1 cellular context compared by ENCODE assay signal in the genomic region with DNA sequence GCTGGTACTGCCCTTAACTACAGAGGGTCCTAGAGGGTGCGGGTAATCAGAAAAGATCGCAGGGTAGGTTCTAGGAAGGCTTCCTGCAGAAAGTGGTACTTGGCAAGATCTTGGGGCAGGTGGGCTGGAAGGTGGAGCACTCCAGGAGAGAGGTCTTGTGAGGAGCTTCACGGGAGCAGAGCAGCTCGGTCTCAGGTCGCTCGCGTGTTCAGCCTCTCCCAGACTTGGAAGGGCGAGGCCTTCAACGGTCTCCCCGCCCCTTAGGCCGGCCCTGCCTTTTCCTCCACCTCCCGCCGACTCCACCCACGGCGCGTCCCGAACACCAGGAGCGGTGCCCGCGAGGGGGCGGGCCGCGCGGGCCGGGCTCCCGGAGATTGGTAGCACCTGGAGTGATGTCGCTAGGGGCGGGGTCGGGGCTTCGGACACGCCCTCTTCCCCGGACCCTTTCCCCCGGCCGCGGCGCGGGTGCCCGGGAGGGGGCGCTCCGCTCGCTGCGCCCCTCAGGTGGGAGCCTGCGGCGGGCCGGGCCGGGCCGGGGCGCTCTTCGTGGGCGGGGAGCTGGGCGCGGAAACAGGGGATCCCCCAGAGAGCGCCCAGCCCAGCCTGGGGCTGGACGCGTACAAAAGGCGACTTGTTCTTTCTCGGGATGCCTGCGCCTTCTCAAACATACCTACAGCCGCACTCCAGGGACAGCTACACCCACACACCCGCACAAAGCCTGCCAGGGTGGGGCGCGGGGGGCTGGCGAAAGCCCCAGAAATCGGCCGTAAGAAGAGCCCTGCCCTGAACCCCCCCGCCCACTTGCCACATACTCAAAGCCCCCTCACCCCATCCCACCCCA.
TF ChIP-seq lines count a peak whose summit lies in the region.

No MANE protein-coding gene starts in this region.

TF ChIP-seq in HepG2, 621 proteins besides CTCF, POLR2A, EP300 and RAD21 (continued from another document and continues in another):
- TF ChIP-seq, protein P1, sequence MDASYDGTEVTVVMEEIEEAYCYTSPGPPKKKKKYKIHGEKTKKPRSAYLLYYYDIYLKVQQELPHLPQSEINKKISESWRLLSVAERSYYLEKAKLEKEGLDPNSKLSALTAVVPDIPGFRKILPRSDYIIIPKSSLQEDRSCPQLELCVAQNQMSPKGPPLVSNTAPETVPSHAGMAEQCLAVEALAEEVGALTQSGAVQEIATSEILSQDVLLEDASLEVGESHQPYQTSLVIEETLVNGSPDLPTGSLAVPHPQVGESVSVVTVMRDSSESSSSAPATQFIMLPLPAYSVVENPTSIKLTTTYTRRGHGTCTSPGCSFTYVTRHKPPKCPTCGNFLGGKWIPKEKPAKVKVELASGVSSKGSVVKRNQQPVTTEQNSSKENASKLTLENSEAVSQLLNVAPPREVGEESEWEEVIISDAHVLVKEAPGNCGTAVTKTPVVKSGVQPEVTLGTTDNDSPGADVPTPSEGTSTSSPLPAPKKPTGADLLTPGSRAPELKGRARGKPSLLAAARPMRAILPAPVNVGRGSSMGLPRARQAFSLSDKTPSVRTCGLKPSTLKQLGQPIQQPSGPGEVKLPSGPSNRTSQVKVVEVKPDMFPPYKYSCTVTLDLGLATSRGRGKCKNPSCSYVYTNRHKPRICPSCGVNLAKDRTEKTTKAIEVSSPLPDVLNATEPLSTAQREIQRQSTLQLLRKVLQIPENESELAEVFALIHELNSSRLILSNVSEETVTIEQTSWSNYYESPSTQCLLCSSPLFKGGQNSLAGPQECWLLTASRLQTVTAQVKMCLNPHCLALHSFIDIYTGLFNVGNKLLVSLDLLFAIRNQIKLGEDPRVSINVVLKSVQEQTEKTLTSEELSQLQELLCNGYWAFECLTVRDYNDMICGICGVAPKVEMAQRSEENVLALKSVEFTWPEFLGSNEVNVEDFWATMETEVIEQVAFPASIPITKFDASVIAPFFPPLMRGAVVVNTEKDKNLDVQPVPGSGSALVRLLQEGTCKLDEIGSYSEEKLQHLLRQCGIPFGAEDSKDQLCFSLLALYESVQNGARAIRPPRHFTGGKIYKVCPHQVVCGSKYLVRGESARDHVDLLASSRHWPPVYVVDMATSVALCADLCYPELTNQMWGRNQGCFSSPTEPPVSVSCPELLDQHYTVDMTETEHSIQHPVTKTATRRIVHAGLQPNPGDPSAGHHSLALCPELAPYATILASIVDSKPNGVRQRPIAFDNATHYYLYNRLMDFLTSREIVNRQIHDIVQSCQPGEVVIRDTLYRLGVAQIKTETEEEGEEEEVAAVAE (CRISPR knock-in tag; IDR thresholded peaks at IDR 0.05; ENCODE audit: borderline replicate concordance) = no peak
- TF ChIP-seq, protein P2, sequence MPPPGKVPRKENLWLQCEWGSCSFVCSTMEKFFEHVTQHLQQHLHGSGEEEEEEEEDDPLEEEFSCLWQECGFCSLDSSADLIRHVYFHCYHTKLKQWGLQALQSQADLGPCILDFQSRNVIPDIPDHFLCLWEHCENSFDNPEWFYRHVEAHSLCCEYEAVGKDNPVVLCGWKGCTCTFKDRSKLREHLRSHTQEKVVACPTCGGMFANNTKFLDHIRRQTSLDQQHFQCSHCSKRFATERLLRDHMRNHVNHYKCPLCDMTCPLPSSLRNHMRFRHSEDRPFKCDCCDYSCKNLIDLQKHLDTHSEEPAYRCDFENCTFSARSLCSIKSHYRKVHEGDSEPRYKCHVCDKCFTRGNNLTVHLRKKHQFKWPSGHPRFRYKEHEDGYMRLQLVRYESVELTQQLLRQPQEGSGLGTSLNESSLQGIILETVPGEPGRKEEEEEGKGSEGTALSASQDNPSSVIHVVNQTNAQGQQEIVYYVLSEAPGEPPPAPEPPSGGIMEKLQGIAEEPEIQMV (CRISPR knock-in tag; IDR thresholded peaks at IDR 0.05; ENCODE audit: low read depth) = 0 out of 2 replicates have a peak, but pooled peaks have one; percentile 56
- TF ChIP-seq SP4 (CRISPR knock-in tag; IDR thresholded peaks at IDR 0.05) = peak; percentile 94
- TF ChIP-seq CREBL2 (CRISPR knock-in tag; IDR thresholded peaks at IDR 0.05; ENCODE audit: borderline replicate concordance) = no peak
- no peak for TF ChIP-seq FOXA3 (CRISPR knock-in tag; IDR thresholded peaks at IDR 0.05)
- TF ChIP-seq, protein P3, sequence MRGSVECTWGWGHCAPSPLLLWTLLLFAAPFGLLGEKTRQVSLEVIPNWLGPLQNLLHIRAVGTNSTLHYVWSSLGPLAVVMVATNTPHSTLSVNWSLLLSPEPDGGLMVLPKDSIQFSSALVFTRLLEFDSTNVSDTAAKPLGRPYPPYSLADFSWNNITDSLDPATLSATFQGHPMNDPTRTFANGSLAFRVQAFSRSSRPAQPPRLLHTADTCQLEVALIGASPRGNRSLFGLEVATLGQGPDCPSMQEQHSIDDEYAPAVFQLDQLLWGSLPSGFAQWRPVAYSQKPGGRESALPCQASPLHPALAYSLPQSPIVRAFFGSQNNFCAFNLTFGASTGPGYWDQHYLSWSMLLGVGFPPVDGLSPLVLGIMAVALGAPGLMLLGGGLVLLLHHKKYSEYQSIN (CRISPR knock-in tag; IDR thresholded peaks at IDR 0.05; ENCODE audit: borderline replicate concordance) = no peak
- peak; percentile 87; the same call in 1 of the 2 replicates for TF ChIP-seq ZNF607 (CRISPR knock-in tag; IDR thresholded peaks at IDR 0.05; ENCODE audit: borderline replicate concordance)
- peak; percentile 21; the same call in 1 of the 2 replicates for TF ChIP-seq MYC (CRISPR knock-in tag; IDR thresholded peaks at IDR 0.05; ENCODE audit: borderline replicate concordance)
- peak; percentile 45; the same call in 1 of the 2 replicates for TF ChIP-seq RXRB (CRISPR knock-in tag; IDR thresholded peaks at IDR 0.05; ENCODE audit: borderline replicate concordance)
- TF ChIP-seq RFXANK (CRISPR knock-in tag; IDR thresholded peaks at IDR 0.05) = no peak
- no peak for TF ChIP-seq ATM (IDR thresholded peaks at IDR 0.05; ENCODE audit: borderline replicate concordance)
- TF ChIP-seq, protein P4, sequence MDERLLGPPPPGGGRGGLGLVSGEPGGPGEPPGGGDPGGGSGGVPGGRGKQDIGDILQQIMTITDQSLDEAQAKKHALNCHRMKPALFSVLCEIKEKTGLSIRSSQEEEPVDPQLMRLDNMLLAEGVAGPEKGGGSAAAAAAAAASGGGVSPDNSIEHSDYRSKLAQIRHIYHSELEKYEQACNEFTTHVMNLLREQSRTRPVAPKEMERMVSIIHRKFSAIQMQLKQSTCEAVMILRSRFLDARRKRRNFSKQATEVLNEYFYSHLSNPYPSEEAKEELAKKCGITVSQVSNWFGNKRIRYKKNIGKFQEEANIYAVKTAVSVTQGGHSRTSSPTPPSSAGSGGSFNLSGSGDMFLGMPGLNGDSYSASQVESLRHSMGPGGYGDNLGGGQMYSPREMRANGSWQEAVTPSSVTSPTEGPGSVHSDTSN (CRISPR knock-in tag; IDR thresholded peaks at IDR 0.05) = no peak
- TF ChIP-seq MYNN (CRISPR knock-in tag; IDR thresholded peaks at IDR 0.05; ENCODE audit: low read depth) = no peak
- peak; percentile 29 for TF ChIP-seq HDAC1 (CRISPR knock-in tag; IDR thresholded peaks at IDR 0.05)
- TF ChIP-seq, protein P5, sequence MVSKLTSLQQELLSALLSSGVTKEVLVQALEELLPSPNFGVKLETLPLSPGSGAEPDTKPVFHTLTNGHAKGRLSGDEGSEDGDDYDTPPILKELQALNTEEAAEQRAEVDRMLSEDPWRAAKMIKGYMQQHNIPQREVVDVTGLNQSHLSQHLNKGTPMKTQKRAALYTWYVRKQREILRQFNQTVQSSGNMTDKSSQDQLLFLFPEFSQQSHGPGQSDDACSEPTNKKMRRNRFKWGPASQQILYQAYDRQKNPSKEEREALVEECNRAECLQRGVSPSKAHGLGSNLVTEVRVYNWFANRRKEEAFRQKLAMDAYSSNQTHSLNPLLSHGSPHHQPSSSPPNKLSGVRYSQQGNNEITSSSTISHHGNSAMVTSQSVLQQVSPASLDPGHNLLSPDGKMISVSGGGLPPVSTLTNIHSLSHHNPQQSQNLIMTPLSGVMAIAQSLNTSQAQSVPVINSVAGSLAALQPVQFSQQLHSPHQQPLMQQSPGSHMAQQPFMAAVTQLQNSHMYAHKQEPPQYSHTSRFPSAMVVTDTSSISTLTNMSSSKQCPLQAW (CRISPR knock-in tag; IDR thresholded peaks at IDR 0.05) = peak; percentile 81
- no peak for TF ChIP-seq FOXC1 (CRISPR knock-in tag; IDR thresholded peaks at IDR 0.05; ENCODE audit: borderline replicate concordance)
- TF ChIP-seq ZBTB46 (CRISPR knock-in tag; IDR thresholded peaks at IDR 0.05; ENCODE audit: borderline replicate concordance) = 0 out of 2 replicates have a peak, but pooled peaks have one; percentile 42
- TF ChIP-seq, protein P6, sequence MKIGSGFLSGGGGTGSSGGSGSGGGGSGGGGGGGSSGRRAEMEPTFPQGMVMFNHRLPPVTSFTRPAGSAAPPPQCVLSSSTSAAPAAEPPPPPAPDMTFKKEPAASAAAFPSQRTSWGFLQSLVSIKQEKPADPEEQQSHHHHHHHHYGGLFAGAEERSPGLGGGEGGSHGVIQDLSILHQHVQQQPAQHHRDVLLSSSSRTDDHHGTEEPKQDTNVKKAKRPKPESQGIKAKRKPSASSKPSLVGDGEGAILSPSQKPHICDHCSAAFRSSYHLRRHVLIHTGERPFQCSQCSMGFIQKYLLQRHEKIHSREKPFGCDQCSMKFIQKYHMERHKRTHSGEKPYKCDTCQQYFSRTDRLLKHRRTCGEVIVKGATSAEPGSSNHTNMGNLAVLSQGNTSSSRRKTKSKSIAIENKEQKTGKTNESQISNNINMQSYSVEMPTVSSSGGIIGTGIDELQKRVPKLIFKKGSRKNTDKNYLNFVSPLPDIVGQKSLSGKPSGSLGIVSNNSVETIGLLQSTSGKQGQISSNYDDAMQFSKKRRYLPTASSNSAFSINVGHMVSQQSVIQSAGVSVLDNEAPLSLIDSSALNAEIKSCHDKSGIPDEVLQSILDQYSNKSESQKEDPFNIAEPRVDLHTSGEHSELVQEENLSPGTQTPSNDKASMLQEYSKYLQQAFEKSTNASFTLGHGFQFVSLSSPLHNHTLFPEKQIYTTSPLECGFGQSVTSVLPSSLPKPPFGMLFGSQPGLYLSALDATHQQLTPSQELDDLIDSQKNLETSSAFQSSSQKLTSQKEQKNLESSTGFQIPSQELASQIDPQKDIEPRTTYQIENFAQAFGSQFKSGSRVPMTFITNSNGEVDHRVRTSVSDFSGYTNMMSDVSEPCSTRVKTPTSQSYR (CRISPR knock-in tag; IDR thresholded peaks at IDR 0.05; ENCODE audit: borderline replicate concordance) = no peak
- TF ChIP-seq ESRRA (CRISPR knock-in tag; IDR thresholded peaks at IDR 0.05; ENCODE audit: low read depth) = no peak
- no peak for TF ChIP-seq TMF1 (CRISPR knock-in tag; IDR thresholded peaks at IDR 0.05; ENCODE audit: low read depth)
- TF ChIP-seq SRSF1 (optimal IDR thresholded peaks at IDR 0.05; ENCODE audit: low read depth, low read length) = no peak
- no peak for TF ChIP-seq NPAS2 (CRISPR knock-in tag; IDR thresholded peaks at IDR 0.05; ENCODE audit: borderline replicate concordance)
- no peak for TF ChIP-seq ZNF749 (CRISPR knock-in tag; IDR thresholded peaks at IDR 0.05; ENCODE audit: borderline replicate concordance)
- peak; percentile 61; the same call in 1 of the 2 replicates for TF ChIP-seq ZBTB4 (CRISPR knock-in tag; IDR thresholded peaks at IDR 0.05; ENCODE audit: borderline replicate concordance)
- TF ChIP-seq NR1H2 (CRISPR knock-in tag; IDR thresholded peaks at IDR 0.05; ENCODE audit: borderline replicate concordance, low read depth) = no peak
- TF ChIP-seq IRF1 (CRISPR knock-in tag; IDR thresholded peaks at IDR 0.05; ENCODE audit: low read depth) = no peak
